ENCODE assay signal across 8 cellular contexts in the genomic region with DNA sequence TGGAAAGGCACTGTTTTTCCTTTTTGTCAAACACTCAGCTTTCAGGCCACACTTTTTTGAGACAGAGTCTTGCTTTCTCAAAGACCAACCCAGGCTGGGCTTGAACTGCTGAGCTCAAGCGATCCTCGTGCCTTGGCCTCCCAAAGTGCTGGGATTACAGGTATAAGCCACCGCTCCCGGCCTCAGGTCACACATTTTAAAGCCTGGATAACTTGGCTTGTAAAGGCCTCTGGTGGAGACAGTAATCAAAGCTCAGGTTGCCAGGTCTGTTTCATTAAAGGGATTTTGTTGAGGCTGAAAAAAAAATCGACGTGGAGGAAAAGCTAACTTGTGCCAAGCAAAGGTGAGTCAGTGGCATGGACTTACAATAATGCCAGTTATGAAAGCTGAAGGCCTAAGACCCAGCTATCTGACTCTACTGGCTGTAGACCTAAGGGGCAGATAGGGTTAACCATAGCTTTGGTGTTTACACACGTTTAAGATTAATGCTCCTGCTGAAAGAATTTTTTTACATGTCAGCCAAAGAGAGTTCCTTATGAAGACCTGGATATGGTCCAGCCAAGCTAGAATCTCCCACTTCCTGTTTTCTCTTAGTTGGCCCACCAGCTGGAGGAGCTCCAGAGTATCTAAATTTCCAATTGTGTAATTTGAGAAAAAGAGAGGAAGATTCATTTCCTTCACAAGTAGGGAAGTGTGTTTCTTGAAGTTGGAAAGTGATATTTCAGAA. TPM values are rescaled to one million over a fixed set of nuclear protein-coding genes. Genes with fewer than 3 reads are reported as not detected.
DNase-seq lines count a peak whose midpoint lies in the region; ATAC-seq lines count a peak whose summit lies in the region.

No MANE protein-coding gene starts in this region.

- no peak overlapping the region for H3K27ac Mint-ChIP-seq in activated T-cell treated with anti-CD3 and anti-CD28 coated beads, Interleukin-2, amount 50 U/mL, for 72 hours

- H3K27me3 Mint-ChIP-seq in activated T-cell treated with anti-CD3 and anti-CD28 coated beads, Interleukin-2, amount 50 U/mL, for 72 hours (ENCODE audit: low read depth) = no peaks in the 10 kb centered on the region

- peak; percentile 66 for DNase-seq in AG08396 (ENCODE audit: low spot score)
- peak; percentile 90 for DNase-seq in GM04503 (ENCODE audit: low read depth)
- DNase-seq in NCI-H226 = peak; percentile 99
- peak; percentile 2 to 12 for DNase-seq in activated T-cell treated with anti-CD3 and anti-CD28 coated beads, Interleukin-2, amount 50 U/mL, for 72 hours
- DNase-seq in left cardiac atrium = peak; percentile 44
- no peak for DNase-seq in 8988T

- no peaks in the 10 kb centered on the region for H3K9me3 Mint-ChIP-seq in activated T-cell treated with anti-CD3 and anti-CD28 coated beads, Interleukin-2, amount 50 U/mL, for 72 hours

- H3K36me3 Mint-ChIP-seq in activated T-cell treated with anti-CD3 and anti-CD28 coated beads, Interleukin-2, amount 50 U/mL, for 72 hours (ENCODE audit: insufficient read depth in 2 of 2) = peaks cover 3 to 7% of the 10 kb centered on the region in 2 donors

- no peaks in the 10 kb centered on the region for H3K27me3 ChIP-seq in rectal smooth muscle tissue (ENCODE audit: control insufficient read depth, insufficient read depth, low read length)

- peak overlapping the region; percentile 95 for H3K9ac ChIP-seq in rectal smooth muscle tissue (ENCODE audit: low read length)

- peak overlapping the region; percentile 99 for H3K27ac ChIP-seq in rectal smooth muscle tissue (ENCODE audit: low read depth, low read length)

- peaks cover 5% of the 10 kb centered on the region for H3K36me3 ChIP-seq in rectal smooth muscle tissue (ENCODE audit: control insufficient read depth, insufficient read depth, low read length)

- peak overlapping the region; percentile 96 for H3K4me3 ChIP-seq in rectal smooth muscle tissue (ENCODE audit: low read length)

- peaks cover 25% of the 10 kb centered on the region for H3K4me1 ChIP-seq in rectal smooth muscle tissue (ENCODE audit: control insufficient read depth, insufficient read depth, low read length)

- ATAC-seq in activated T-cell treated with anti-CD3 and anti-CD28 coated beads, Interleukin-2, amount 50 U/mL, for 72 hours (replicated peaks in 1 of 2) = no peak
- ATAC-seq in left cardiac atrium (peak in 1 of 2 donors; percentile 37), GM21723 (IDR thresholded peaks at IDR 0.05; ENCODE audit: unreplicated experiment) (no peak)

- no peak overlapping the region for H3K4me3 Mint-ChIP-seq in activated T-cell treated with anti-CD3 and anti-CD28 coated beads, Interleukin-2, amount 50 U/mL, for 72 hours

- intact Hi-C loops in left cardiac atrium (cut with DNase I) = loop anchor here in 1 of 2 donors (5.0 kb wide), 2 partner anchors 150 to 165 kb away; a partner anchor contains a TSS

- peaks cover 38% of the 10 kb centered on the region for H3K4me1 Mint-ChIP-seq in activated T-cell treated with anti-CD3 and anti-CD28 coated beads, Interleukin-2, amount 50 U/mL, for 72 hours (ENCODE audit: low read depth)

RNA-seq across cellular contexts. Expression of a gene that starts 0.9 kb away (rescaled TPM):
- 10 to 100 TPM; 86.3 to 92.1 TPM for total RNA-seq in activated T-cell treated with anti-CD3 and anti-CD28 coated beads, Interleukin-2, amount 50 U/mL, for 72 hours
- 10 to 100 TPM; 71.9 to 87.2 TPM for total RNA-seq in left cardiac atrium

RNA-seq across cellular contexts. Expression of a gene that starts 39.8 kb away (rescaled TPM):
- 10 to 100 TPM; 11.7 to 21.6 TPM for total RNA-seq in activated T-cell treated with anti-CD3 and anti-CD28 coated beads, Interleukin-2, amount 50 U/mL, for 72 hours
- total RNA-seq in left cardiac atrium = 1 to 10 TPM; 7.6 to 8.4 TPM

RNA-seq across cellular contexts. Expression of a gene that starts 46.8 kb away (rescaled TPM):
- 100 to 1,000 TPM; 111 to 137 TPM for total RNA-seq in activated T-cell treated with anti-CD3 and anti-CD28 coated beads, Interleukin-2, amount 50 U/mL, for 72 hours
- total RNA-seq in left cardiac atrium = 1 to 10 TPM; 2.9 to 7.9 TPM

RNA-seq across cellular contexts. Expression of a gene that starts 56.5 kb away (rescaled TPM):
- under 1 TPM in 1 of 2 donors, not detected in 1; 0.74 TPM for total RNA-seq in activated T-cell treated with anti-CD3 and anti-CD28 coated beads, Interleukin-2, amount 50 U/mL, for 72 hours
- not detected for total RNA-seq in left cardiac atrium

Comparison
In these comparisons a context has a peak if more than half of its experiments do, and no peak if none do; other contexts are left out.
1. RNA of a gene that starts 46.8 kb away (total RNA-seq): 111 to 137 TPM in activated T-cell treated with anti-CD3 and anti-CD28 coated beads, Interleukin-2, amount 50 U/mL, for 72 hours; 2.9 to 7.9 TPM in left cardiac atrium; every median in the first group is over 10 times any median in the second.